In genomic region chr11:64290894-64291745, GRCh38 we compare ENCODE assay signal across 9 cellular contexts. TPM values are rescaled to one million over a fixed set of nuclear protein-coding genes. Genes with fewer than 3 reads are reported as not detected.
DNase-seq lines count a peak whose midpoint lies in the region; ATAC-seq and TF ChIP-seq lines count a peak whose summit lies in the region.
"Had no signal": no experiment of that assay in that cellular context is flagged by ENCODE, and none has a peak within 500 bp of the region (broad histone marks: within the 10 kb centered on the region; RNA-seq: fewer than 3 reads in every experiment).

Gene KCNK4 (plus strand): TSS chr11:64291302. CDS start chr11:64293019, 1,717 bp downstream.

- H3K14ac ChIP-seq in IMR-90 (replicated peaks; ENCODE audit: low read depth, low read length): no peak within 1 kb of the TSS

- H3K9ac ChIP-seq in IMR-90 (ENCODE audit: low read depth, low read length): no peak within 1 kb of the TSS

- no peak within 1 kb of the TSS for H3K56ac ChIP-seq in IMR-90 (ENCODE audit: extremely low read depth, insufficient read depth, low read length)

- CTCF ChIA-PET in A673 (lab: Charles Lee) (interaction anchor here (1.5 kb wide), 1 partner anchor 10 kb away, joined by 5 read pairs; no protein-coding TSS in a partner anchor), IMR-90 (lab: Yijun Ruan, JAX) (no interaction called here)

- dilution Hi-C loops in IMR-90 (cut with HindIII; ENCODE audit: low sequenced_read_pairs, unreplicated experiment): no loop called here

- TF ChIP-seq RAD21 in IMR-90 (IDR thresholded peaks at IDR 0.05; ENCODE audit: low read length): no peak

- H3K27me3 ChIP-seq in A673 (replicated peaks; ENCODE audit: insufficient read depth, low read depth, low read length, poor library complexity) (peaks cover 35% of the 10 kb centered on the region), IMR-90 (ENCODE audit: control insufficient read depth, insufficient read depth, low read length) (peaks cover 59% of the 10 kb centered on the region), thyroid gland (peaks cover 5% of the 10 kb centered on the region)
- H3K27me3 ChIP-seq in effector memory CD4-positive, alpha-beta T cell (replicated peaks; ENCODE audit: control insufficient read depth, insufficient read depth, low read length, poor library complexity, severe bottlenecking): peaks cover 35% of the 10 kb centered on the region

- no peak for TF ChIP-seq POLR2A in IMR-90 (IDR thresholded peaks at IDR 0.05; ENCODE audit: low read depth, low read length)
- TF ChIP-seq POLR2A in thyroid gland (IDR thresholded peaks at IDR 0.05): no peak

- no peak within 1 kb of the TSS for H2BK120ac ChIP-seq in IMR-90 (ENCODE audit: low read depth, low read length)

- H3K4me1 ChIP-seq in A673 (ENCODE audit: insufficient read depth, low read length, poor library complexity, severe bottlenecking) (peaks cover 14% of the 10 kb centered on the region), IMR-90 (ENCODE audit: control insufficient read depth, insufficient read depth, low read length) (peaks cover 7% of the 10 kb centered on the region), thyroid gland (peaks cover 0 to 24% of the 10 kb centered on the region in 2 donors)
- H3K4me1 ChIP-seq in effector memory CD4-positive, alpha-beta T cell (ENCODE audit: control insufficient read depth, insufficient read depth, low read length, poor library complexity, severe bottlenecking): peaks cover 14% of the 10 kb centered on the region

- H3K9me3 Mint-ChIP-seq in nephron: no peaks in the 10 kb centered on the region

- H2AFZ ChIP-seq in IMR-90 (replicated peaks; ENCODE audit: low read length, poor library complexity): peak within 1 kb of the TSS; percentile 26

- no peak within 1 kb of the TSS for H3K27ac ChIP-seq in A673 (ENCODE audit: low read depth, low read length, poor library complexity, severe bottlenecking)
- H3K27ac ChIP-seq in IMR-90 (ENCODE audit: insufficient read depth, low read length): no peak within 1 kb of the TSS
- no peak within 1 kb of the TSS for H3K27ac ChIP-seq in effector memory CD4-positive, alpha-beta T cell (ENCODE audit: insufficient read depth, low read length, poor library complexity, severe bottlenecking)
- no peak within 1 kb of the TSS for H3K27ac ChIP-seq in thyroid gland

- H3K79me1 ChIP-seq in IMR-90 (ENCODE audit: low read depth in 1 of 2, low read length in 2 of 2): peaks cover 1 to 11% of the 10 kb centered on the region in 2 experiments; a peak in 3 of 4 replicates

- no peak within 1 kb of the TSS for H3K4ac ChIP-seq in IMR-90 (ENCODE audit: low read depth, low read length)

- BruUV-seq in A673 (replicated peaks; lab: Mats Ljungman, UMichigan) (no TSS peak), IMR-90 (replicated peaks; lab: Mats Ljungman, UMichigan) (no TSS peak)

- H3K36me3 Mint-ChIP-seq in nephron (ENCODE audit: low read depth): peaks cover 6% of the 10 kb centered on the region

- 0% methylated on average over 6 of the region's 51 CpGs; no CpG with 5 or more reads in 1 of the 2 experiments for WGBS in IMR-90 (ENCODE audit: extremely low coverage in 2 of 2, insufficient read length in 1 of 2), 2 experiments
- 25 to 29% methylated on average over 6 to 12 of the region's 51 CpGs for WGBS in thyroid gland, 2 donors

- H4K5ac ChIP-seq in IMR-90 (ENCODE audit: low read depth, low read length): no peak within 1 kb of the TSS

- TF ChIP-seq CTCF in A673 (conservative IDR thresholded peaks at IDR 0.05; ENCODE audit: low read depth, low read length) (no peak), IMR-90 (conservative IDR thresholded peaks at IDR 0.05; ENCODE audit: low read depth, low read length) (no peak), nephron (IDR thresholded peaks at IDR 0.05; ENCODE audit: unreplicated experiment in 3 of 3) (no peak), thyroid gland (IDR thresholded peaks at IDR 0.05) (no peak)

- POLR2A ChIA-PET in A673 (lab: Charles Lee; ENCODE audit: low non-redundant PET): no interaction called here
- POLR2A ChIA-PET in IMR-90 (lab: Charles Lee; ENCODE audit: unreplicated experiment): no interaction called here

- intact Hi-C loops in A673 (cut with micrococcal nuclease; ENCODE audit: unreplicated experiment) (no loop called here), IMR-90 (cut with micrococcal nuclease) (no loop called here), thyroid gland (cut with DNase I) (no loop called here)

- H2AK9ac ChIP-seq in IMR-90 (replicated peaks; ENCODE audit: low read depth, low read length, poor library complexity): peak within 1 kb of the TSS; percentile 37

- no peak for DNase-seq in A673 (ENCODE audit: low spot score)
- DNase-seq in IMR-90: no peak
- no peak for DNase-seq in effector memory CD4-positive, alpha-beta T cell
- no peak for DNase-seq in GOT3 (lab: John Stamatoyannopoulos, UW)
- no peak for DNase-seq in thyroid gland
- DNase-seq in RPMI8226: no peak
- DNase-seq in DMS79 treated with DMSO at 0.1 percent for 48 hours (lab: John Stamatoyannopoulos, UW): no peak

- H3K9me3 ChIP-seq in A673 (ENCODE audit: low read depth, low read length, poor library complexity, severe bottlenecking) (no peaks in the 10 kb centered on the region), IMR-90 (ENCODE audit: control insufficient read depth, insufficient read depth, low read length) (no peaks in the 10 kb centered on the region), thyroid gland (no peaks in the 10 kb centered on the region)
- no peaks in the 10 kb centered on the region for H3K9me3 ChIP-seq in effector memory CD4-positive, alpha-beta T cell (ENCODE audit: control insufficient read depth, low read length)

- peak within 1 kb of the TSS; percentile 45 for H3K4me2 ChIP-seq in IMR-90 (ENCODE audit: low read depth, low read length)

- H3K27ac Mint-ChIP-seq in nephron: no peak within 1 kb of the TSS

- H2BK20ac ChIP-seq in IMR-90 (ENCODE audit: low read depth, low read length): no peak within 1 kb of the TSS

- no peak within 1 kb of the TSS for H2BK15ac ChIP-seq in IMR-90 (ENCODE audit: low read depth, low read length)

- ATAC-seq in IMR-90 (ENCODE audit: low read depth): no peak

- no peaks in the 10 kb centered on the region for H3K36me3 ChIP-seq in A673 (ENCODE audit: insufficient read depth, low read length, poor library complexity, severe bottlenecking)
- H3K36me3 ChIP-seq in IMR-90 (ENCODE audit: control insufficient read depth, insufficient read depth, low read length): no peaks in the 10 kb centered on the region
- no peaks in the 10 kb centered on the region for H3K36me3 ChIP-seq in effector memory CD4-positive, alpha-beta T cell (ENCODE audit: control insufficient read depth, insufficient read depth, low read length)
- no peaks in the 10 kb centered on the region for H3K36me3 ChIP-seq in thyroid gland

- H3K18ac ChIP-seq in IMR-90 (ENCODE audit: low read depth, low read length): no peak within 1 kb of the TSS

- no peak within 1 kb of the TSS for H3K23ac ChIP-seq in IMR-90 (ENCODE audit: low read depth, low read length)

- H4K20me1 ChIP-seq in IMR-90 (ENCODE audit: insufficient read depth, low read length): peaks cover 5% of the 10 kb centered on the region; the same call in 1 of the 2 replicates

- peaks cover 72% of the 10 kb centered on the region for H3K27me3 Mint-ChIP-seq in nephron (ENCODE audit: low read depth)

- H3K9me1 ChIP-seq in IMR-90 (ENCODE audit: insufficient read depth, low read length): no peaks in the 10 kb centered on the region; the same call in 1 of the 2 replicates

- H3K4me1 Mint-ChIP-seq in nephron: peaks cover 12% of the 10 kb centered on the region

- H2BK5ac ChIP-seq in IMR-90 (ENCODE audit: low read depth, low read length, poor library complexity, severe bottlenecking): no peak within 1 kb of the TSS

- no peak within 1 kb of the TSS for H4K91ac ChIP-seq in IMR-90 (ENCODE audit: insufficient read depth, low read depth, low read length)

- H4K8ac ChIP-seq in IMR-90 (ENCODE audit: low read depth in 2 of 2, low read length in 2 of 2): no peak within 1 kb of the TSS

- H2AK5ac ChIP-seq in IMR-90 (ENCODE audit: low read depth, low read length): no peak within 1 kb of the TSS

- H3K4me3 Mint-ChIP-seq in nephron: peak within 1 kb of the TSS; percentile 76 to 83 (median 83)

- in situ Hi-C loops in IMR-90 (cut with MboI; ENCODE audit: low sequenced_read_pairs): no loop called here

- peak within 1 kb of the TSS; percentile 46 for H3K4me3 ChIP-seq in A673 (ENCODE audit: low read depth, low read length, poor library complexity, severe bottlenecking)
- H3K4me3 ChIP-seq in IMR-90 (ENCODE audit: insufficient read depth, low read depth, low read length): peak within 1 kb of the TSS; percentile 24
- H3K4me3 ChIP-seq in effector memory CD4-positive, alpha-beta T cell (ENCODE audit: insufficient read depth, low read depth, low read length, poor library complexity, severe bottlenecking): peak within 1 kb of the TSS; percentile 42
- peak within 1 kb of the TSS in 1 of 3 donors; percentile 23 for H3K4me3 ChIP-seq in thyroid gland (replicated peaks in 1 of 3)

TF ChIP-seq in IMR-90, 13 proteins besides CTCF, POLR2A, EP300 and RAD21 (continues in another document):
- TF ChIP-seq NFE2L2 (IDR thresholded peaks at IDR 0.05; ENCODE audit: low read depth, low read length): no peak
- no peak for TF ChIP-seq CHD1 (IDR thresholded peaks at IDR 0.05; ENCODE audit: low read depth, low read length)
- TF ChIP-seq MAZ (IDR thresholded peaks at IDR 0.05; ENCODE audit: borderline replicate concordance, low read depth, low read length): no peak
- TF ChIP-seq CEBPB (IDR thresholded peaks at IDR 0.05; ENCODE audit: low read depth, low read length): no peak
- no peak for TF ChIP-seq RCOR1 (IDR thresholded peaks at IDR 0.05; ENCODE audit: insufficient replicate concordance, low read length)
- no peak for TF ChIP-seq SMC3 (IDR thresholded peaks at IDR 0.05; ENCODE audit: low read depth, low read length)
- TF ChIP-seq, protein P1, sequence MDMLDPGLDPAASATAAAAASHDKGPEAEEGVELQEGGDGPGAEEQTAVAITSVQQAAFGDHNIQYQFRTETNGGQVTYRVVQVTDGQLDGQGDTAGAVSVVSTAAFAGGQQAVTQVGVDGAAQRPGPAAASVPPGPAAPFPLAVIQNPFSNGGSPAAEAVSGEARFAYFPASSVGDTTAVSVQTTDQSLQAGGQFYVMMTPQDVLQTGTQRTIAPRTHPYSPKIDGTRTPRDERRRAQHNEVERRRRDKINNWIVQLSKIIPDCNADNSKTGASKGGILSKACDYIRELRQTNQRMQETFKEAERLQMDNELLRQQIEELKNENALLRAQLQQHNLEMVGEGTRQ (IDR thresholded peaks at IDR 0.05; ENCODE audit: low read depth, low read length): no peak
- no peak for TF ChIP-seq RFX5 (IDR thresholded peaks at IDR 0.05; ENCODE audit: low read depth, low read length)
- TF ChIP-seq MXI1 (IDR thresholded peaks at IDR 0.05; ENCODE audit: borderline replicate concordance, low read depth, low read length): no peak

RNA-seq across cellular contexts. Expression of gene KCNK4, which starts in this region (rescaled TPM):
- total RNA-seq in A673 (2021) (0.26 TPM in 1 of 2 replicates, not detected in the other), IMR-90 (2012; rRNA removed) (not detected in 2 replicates), thyroid gland (not detected)
- polyA plus RNA-seq in IMR-90 (2012; rRNA removed): not detected in 2 replicates
- polyA plus RNA-seq in IMR-90 (2012; cell fraction: cytosol; rRNA removed): 0.05 TPM in 1 of 2 replicates, not detected in the other
- 0.22 and 0.38 TPM in 2 replicates for polyA plus RNA-seq in IMR-90 (2012; cell fraction: nucleus; rRNA removed; ENCODE audit: low replicate concordance)
- total RNA-seq: lung microvascular endothelial cell had no signal
